9 cellular contexts compared by ENCODE assay signal in the genomic region with DNA sequence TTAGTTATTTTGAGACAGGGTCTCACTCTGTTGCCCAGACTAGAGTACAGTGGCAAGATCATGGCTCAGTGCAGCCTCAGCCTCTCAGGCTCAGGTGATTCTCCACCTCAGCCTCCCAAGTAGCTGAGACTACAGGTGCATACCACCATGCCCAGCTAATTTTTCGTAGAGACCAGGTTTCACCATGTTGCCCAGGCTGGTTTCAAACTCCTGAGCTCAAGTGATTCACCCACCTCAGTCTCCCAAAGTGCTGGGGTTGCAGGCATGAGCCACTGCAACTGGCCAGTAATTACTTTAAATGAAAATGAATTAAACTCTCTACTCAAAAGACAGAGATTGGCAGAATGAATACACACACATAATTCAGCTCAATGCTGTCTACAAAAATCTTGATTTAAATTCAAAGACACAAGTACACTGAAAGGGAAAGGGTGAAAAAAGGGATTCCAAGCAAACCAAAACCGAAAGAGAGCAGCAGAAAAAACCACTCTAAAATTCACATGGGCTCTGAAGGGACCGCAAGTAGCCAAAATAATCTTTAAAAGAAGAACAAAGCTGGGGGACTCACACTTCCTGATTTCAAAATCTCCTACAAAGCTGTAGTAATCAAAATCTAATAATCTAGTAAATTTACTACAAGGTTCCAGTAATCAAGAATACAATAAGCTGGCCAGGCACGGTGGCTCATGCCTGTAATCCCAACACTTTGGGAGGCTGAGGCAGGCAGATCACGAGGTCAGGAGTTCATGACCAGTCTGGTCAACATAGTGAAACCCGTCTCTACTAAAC. TPM values are rescaled to one million over a fixed set of nuclear protein-coding genes. Genes with fewer than 3 reads are reported as not detected.
DNase-seq lines count a peak whose midpoint lies in the region; ATAC-seq and TF ChIP-seq lines count a peak whose summit lies in the region.
"Had no signal": no experiment of that assay in that cellular context is flagged by ENCODE, and none has a peak within 500 bp of the region (broad histone marks: within the 10 kb centered on the region; RNA-seq: fewer than 3 reads in every experiment).

No MANE protein-coding gene starts in this region.

- H4K20me1 ChIP-seq in SU-DHL-6 (ENCODE audit: low read depth, low read length) (no peaks in the 10 kb centered on the region), smooth muscle cell (ENCODE audit: low read depth) (no peaks in the 10 kb centered on the region)

- H3K36me3 ChIP-seq in SU-DHL-6 (ENCODE audit: low read length) (peaks cover 26% of the 10 kb centered on the region), smooth muscle cell (ENCODE audit: low read depth) (peaks cover 3% of the 10 kb centered on the region)

- H3K79me2 ChIP-seq in SU-DHL-6 (ENCODE audit: insufficient read depth, low read length) = no peaks in the 10 kb centered on the region
- H3K79me2 ChIP-seq in smooth muscle cell (ENCODE audit: low read depth) = no peaks in the 10 kb centered on the region

- H3K9ac ChIP-seq in SU-DHL-6 (ENCODE audit: low read length) (no peak overlapping the region), smooth muscle cell (ENCODE audit: low read depth) (no peak overlapping the region)

- TF ChIP-seq CTCF in GM12865 (IDR thresholded peaks at IDR 0.05; ENCODE audit: insufficient read depth, low read depth, low read length, missing control alignments) (no peak), SU-DHL-6 (IDR thresholded peaks at IDR 0.05; ENCODE audit: insufficient read depth, low read length, poor library complexity, severe bottlenecking) (no peak), smooth muscle cell (IDR thresholded peaks at IDR 0.05; ENCODE audit: borderline replicate concordance, insufficient read depth, poor library complexity, severe bottlenecking) (no peak)

- H3K27me3 ChIP-seq in SU-DHL-6 (ENCODE audit: low read length) = no peaks in the 10 kb centered on the region
- H3K27me3 ChIP-seq in smooth muscle cell (ENCODE audit: low read depth) = no peaks in the 10 kb centered on the region

- no peak overlapping the region for H2AFZ ChIP-seq in SU-DHL-6 (ENCODE audit: low read depth, low read length, severe bottlenecking)
- no peak overlapping the region for H2AFZ ChIP-seq in smooth muscle cell (ENCODE audit: low read depth)

- no peaks in the 10 kb centered on the region for H3K9me2 ChIP-seq in SU-DHL-6 (replicated peaks; ENCODE audit: insufficient read depth, low read length)

- H3K4me1 ChIP-seq in smooth muscle cell (ENCODE audit: low read depth) = no peaks in the 10 kb centered on the region

- no peak overlapping the region for H3K27ac ChIP-seq in SU-DHL-6 (ENCODE audit: low read depth, low read length)
- H3K27ac ChIP-seq in smooth muscle cell (ENCODE audit: low read depth) = no peak overlapping the region

- no peaks in the 10 kb centered on the region for H3F3A ChIP-seq in SU-DHL-6 (ENCODE audit: insufficient read depth)
- H3F3A ChIP-seq in smooth muscle cell (ENCODE audit: low read depth) = peaks cover 2% of the 10 kb centered on the region

- H3K4me3 ChIP-seq in GM12865 (ENCODE audit: low read depth, low read length) (peak overlapping the region; percentile 50), SU-DHL-6 (ENCODE audit: insufficient read depth, low read length, poor library complexity, severe bottlenecking) (no peak overlapping the region), smooth muscle cell (no peak overlapping the region)

- H3K9me3 ChIP-seq in SU-DHL-6 (ENCODE audit: insufficient read depth, low read length) (peaks cover 14% of the 10 kb centered on the region; the same call in 1 of the 2 replicates), smooth muscle cell (replicated peaks; ENCODE audit: low read depth) (no peaks in the 10 kb centered on the region)

- DNase-seq in GM12865 (ENCODE audit: low read depth) = peak; percentile 76
- peak; percentile 2 for DNase-seq in midbrain (lab: John Stamatoyannopoulos, UW)
- no peak for DNase-seq in smooth muscle cell (lab: John Stamatoyannopoulos, UW; ENCODE audit: unreplicated experiment)
- no peak for DNase-seq in germinal center (ENCODE audit: low spot score)
- no peak for DNase-seq in stimulated activated CD4-positive, alpha-beta T cell treated with anti-CD3 and anti-CD28 coated beads, Interleukin-4, amount 100 ng/mL, for 24 hours
- DNase-seq: NCI-H446 had no signal

- H3K4me2 ChIP-seq in SU-DHL-6 (ENCODE audit: low read depth, low read length, poor library complexity, severe bottlenecking) (peak overlapping the region; percentile 42), smooth muscle cell (no peak overlapping the region)

- 79% methylated on average over 6 of the region's 6 CpGs for WGBS in smooth muscle cell (ENCODE audit: low lambda C conversion rate)

- ATAC-seq in GM21786 (IDR thresholded peaks at IDR 0.05; ENCODE audit: unreplicated experiment) (peak; percentile 78), GM21367 (IDR thresholded peaks at IDR 0.05; ENCODE audit: unreplicated experiment) (no peak)

RNA-seq across cellular contexts. Expression of a gene that starts 11.8 kb away (rescaled TPM):
- total RNA-seq in smooth muscle cell = 152 and 171 TPM in 2 replicates
- polyA plus RNA-seq in smooth muscle cell = 388 and 427 TPM in 2 replicates

Comparison
In these comparisons a context has a peak if more than half of its experiments do, and no peak if none do; other contexts are left out.
1. DNase-seq: peak in GM12865 (single experiment) and midbrain (single experiment); none in smooth muscle cell (single experiment), germinal center (single experiment) and stimulated activated CD4-positive, alpha-beta T cell treated with anti-CD3 and anti-CD28 coated beads, Interleukin-4, amount 100 ng/mL, for 24 hours (single experiment).